8 cellular contexts compared by ENCODE assay signal in the genomic region with DNA sequence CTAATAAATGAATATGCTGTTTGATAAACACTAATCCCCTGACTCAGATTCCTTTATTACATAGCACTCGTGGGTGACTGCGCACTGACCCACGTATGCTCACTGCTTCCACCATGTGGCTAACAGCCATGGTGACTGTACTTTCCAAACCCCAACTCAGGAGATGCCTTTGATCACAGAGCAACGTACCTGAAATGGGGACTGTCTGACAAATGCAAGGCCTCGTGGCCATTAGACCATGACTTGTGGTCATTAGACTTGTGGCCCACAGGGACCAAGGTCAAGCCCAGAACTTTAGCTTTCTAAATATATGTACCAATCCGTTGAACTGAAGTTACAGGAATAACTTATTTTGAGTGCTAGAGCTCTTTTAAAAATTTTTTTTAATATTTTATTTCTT. TPM values are rescaled to one million over a fixed set of nuclear protein-coding genes. Genes with fewer than 3 reads are reported as not detected.
A peak's percentile ranks its signal among the peaks of the same experiment; 100 is the strongest.
DNase-seq lines count a peak whose midpoint lies in the region; ATAC-seq lines count a peak whose summit lies in the region.

No MANE protein-coding gene starts in this region.

- no peak overlapping the region for H3K27ac Mint-ChIP-seq in activated CD4-positive, alpha-beta T cell treated with anti-CD3 and anti-CD28 coated beads, Interleukin-2, amount 10 ng/mL, durations not matched to agents 7 days and 5 days
- peak overlapping the region in 1 of 2 donors; percentile 44 for H3K27ac Mint-ChIP-seq in stimulated activated naive CD8-positive, alpha-beta T cell treated with anti-CD3 and anti-CD28 coated beads, Interleukin-15, amount 100 ng/mL, for 72 hours

- POLR2A ChIA-PET in activated CD4-positive, alpha-beta T cell treated with anti-CD3 and anti-CD28 coated beads, Interleukin-2, amount 10 ng/mL, durations not matched to agents 7 days and 5 days (lab: Charles Lee) = interaction anchor here (0.6 kb wide), 1 partner anchor 9 kb away, joined by 4 read pairs; no protein-coding TSS in a partner anchor

- H3K36me3 Mint-ChIP-seq in activated CD4-positive, alpha-beta T cell treated with anti-CD3 and anti-CD28 coated beads, Interleukin-2, amount 10 ng/mL, durations not matched to agents 7 days and 5 days (ENCODE audit: low read depth) = peaks cover 85% of the 10 kb centered on the region

- H3K4me3 Mint-ChIP-seq in activated CD4-positive, alpha-beta T cell treated with anti-CD3 and anti-CD28 coated beads, Interleukin-2, amount 10 ng/mL, durations not matched to agents 7 days and 5 days = no peak overlapping the region
- H3K4me3 Mint-ChIP-seq in stimulated activated naive CD8-positive, alpha-beta T cell treated with anti-CD3 and anti-CD28 coated beads, Interleukin-15, amount 100 ng/mL, for 72 hours = no peak overlapping the region

- peak; percentile 70 for ATAC-seq in GM18499 (IDR thresholded peaks at IDR 0.05; ENCODE audit: insufficient read depth, unreplicated experiment)
- peak; percentile 90 for ATAC-seq in HG02884 (IDR thresholded peaks at IDR 0.05; ENCODE audit: unreplicated experiment)
- ATAC-seq in stimulated activated naive CD8-positive, alpha-beta T cell treated with anti-CD3 and anti-CD28 coated beads, Interleukin-15, amount 100 ng/mL, for 72 hours = peak; percentile 97

- peaks cover 35% of the 10 kb centered on the region for H3K4me1 Mint-ChIP-seq in activated CD4-positive, alpha-beta T cell treated with anti-CD3 and anti-CD28 coated beads, Interleukin-2, amount 10 ng/mL, durations not matched to agents 7 days and 5 days
- peaks cover 43% of the 10 kb centered on the region for H3K4me1 Mint-ChIP-seq in stimulated activated naive CD8-positive, alpha-beta T cell treated with anti-CD3 and anti-CD28 coated beads, Interleukin-15, amount 100 ng/mL, for 72 hours

- no peaks in the 10 kb centered on the region for H3K9me3 Mint-ChIP-seq in activated CD4-positive, alpha-beta T cell treated with anti-CD3 and anti-CD28 coated beads, Interleukin-2, amount 10 ng/mL, durations not matched to agents 7 days and 5 days
- H3K9me3 Mint-ChIP-seq in stimulated activated naive CD8-positive, alpha-beta T cell treated with anti-CD3 and anti-CD28 coated beads, Interleukin-15, amount 100 ng/mL, for 72 hours = no peaks in the 10 kb centered on the region

- H3K27me3 Mint-ChIP-seq in activated CD4-positive, alpha-beta T cell treated with anti-CD3 and anti-CD28 coated beads, Interleukin-2, amount 10 ng/mL, durations not matched to agents 7 days and 5 days = no peaks in the 10 kb centered on the region
- H3K27me3 Mint-ChIP-seq in stimulated activated naive CD8-positive, alpha-beta T cell treated with anti-CD3 and anti-CD28 coated beads, Interleukin-15, amount 100 ng/mL, for 72 hours = no peaks in the 10 kb centered on the region

- DNase-seq in AG08395 (ENCODE audit: low spot score) (peak; percentile 83), NCI-H2196 treated with DMSO at 0.1 percent for 48 hours (lab: John Stamatoyannopoulos, UW; ENCODE audit: unreplicated experiment) (peak; percentile 20), mucosa of gallbladder (ENCODE audit: low spot score) (peak; percentile 44)
- peak; percentile 71 for DNase-seq in activated CD4-positive, alpha-beta T cell treated with anti-CD3 and anti-CD28 coated beads, Interleukin-2, amount 10 ng/mL, durations not matched to agents 7 days and 5 days
- DNase-seq in effector CD4-positive, alpha-beta T cell = peak; percentile 60
- DNase-seq in stimulated activated naive CD8-positive, alpha-beta T cell treated with anti-CD3 and anti-CD28 coated beads, Interleukin-15, amount 100 ng/mL, for 72 hours = peak; percentile 55 to 73

- CTCF ChIA-PET in activated CD4-positive, alpha-beta T cell treated with anti-CD3 and anti-CD28 coated beads, Interleukin-2, amount 10 ng/mL, durations not matched to agents 7 days and 5 days (lab: Charles Lee) = interaction anchor here (0.6 to 1.4 kb wide), 7 partner anchors 9 to 164 kb away, joined by 3 to 5 read pairs (median 4); no protein-coding TSS in a partner anchor

RNA-seq across cellular contexts. Expression of a gene that starts 46.6 kb away (rescaled TPM):
- total RNA-seq in activated CD4-positive, alpha-beta T cell treated with anti-CD3 and anti-CD28 coated beads, Interleukin-2, amount 10 ng/mL, durations not matched to agents 7 days and 5 days = 100 to 1,000 TPM; 452 to 606 TPM
- 76.4 TPM for total RNA-seq in mucosa of gallbladder

Comparison
In these comparisons a context has a peak if more than half of its experiments do, and no peak if none do; other contexts are left out.
1. Peak in every context shown above with its lines: DNase-seq and ATAC-seq.
2. DNase-seq: peak in every context shown above with its lines; median percentile 83 in AG08395; 71 in activated CD4-positive, alpha-beta T cell treated with anti-CD3 and anti-CD28 coated beads, Interleukin-2, amount 10 ng/mL, durations not matched to agents 7 days and 5 days; 64 in stimulated activated naive CD8-positive, alpha-beta T cell treated with anti-CD3 and anti-CD28 coated beads, Interleukin-15, amount 100 ng/mL, for 72 hours; 60 in effector CD4-positive, alpha-beta T cell; 44 in mucosa of gallbladder; 20 in NCI-H2196 treated with DMSO at 0.1 percent for 48 hours.